Comparison of ENCODE assay signal across 11 cellular contexts in the genomic region with DNA sequence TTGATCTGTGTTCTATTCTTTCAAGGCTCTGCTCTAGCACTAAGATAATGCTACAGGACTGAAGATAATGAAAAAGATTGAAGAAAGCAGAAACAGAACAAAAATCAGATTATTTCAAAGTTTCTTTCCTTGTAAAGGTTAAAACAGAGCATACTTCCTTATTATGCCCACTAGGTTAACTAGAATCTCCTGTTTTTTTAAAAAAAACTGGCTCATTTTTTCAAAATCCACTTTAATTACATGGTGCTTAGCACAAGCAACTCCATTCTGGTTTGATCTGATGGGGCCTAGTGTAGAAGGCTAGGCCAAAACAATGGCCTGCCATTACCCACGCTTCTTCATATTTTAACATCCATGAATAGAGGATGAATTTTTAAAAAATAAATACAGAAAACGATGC. TPM values are rescaled to one million over a fixed set of nuclear protein-coding genes. Genes with fewer than 3 reads are reported as not detected.
DNase-seq lines count a peak whose midpoint lies in the region; ATAC-seq, FAIRE-seq and TF ChIP-seq lines count a peak whose summit lies in the region.
"Had no signal": no experiment of that assay in that cellular context is flagged by ENCODE, and none has a peak within 500 bp of the region (broad histone marks: within the 10 kb centered on the region; RNA-seq: fewer than 3 reads in every experiment).

No MANE protein-coding gene starts in this region.

- H4K5ac ChIP-seq in IMR-90 (ENCODE audit: low read depth, low read length) = peak overlapping the region; percentile 39; the same call in 1 of the 2 replicates

- no TSS peak for BruUV-seq in IMR-90 (replicated peaks; lab: Mats Ljungman, UMichigan)
- no TSS peak for BruUV-seq in GM12878 (replicated peaks; lab: Mats Ljungman, UMichigan)

- intact Hi-C loops in IMR-90 (cut with micrococcal nuclease) = no loop called here
- intact Hi-C loops in GM12878 (cut with micrococcal nuclease; ENCODE audit: unreplicated experiment) = loop anchor here (5.0 kb wide), 1 partner anchor 645 kb away; no protein-coding TSS in a partner anchor

- H3K79me1 ChIP-seq in IMR-90 (ENCODE audit: low read depth in 1 of 2, low read length in 2 of 2) = peaks cover 5 to 31% of the 10 kb centered on the region in 2 experiments

- H3K14ac ChIP-seq in IMR-90 (replicated peaks; ENCODE audit: low read depth, low read length) = no peak overlapping the region

- H4K20me1 ChIP-seq in IMR-90 (ENCODE audit: insufficient read depth, low read length) = no peaks in the 10 kb centered on the region
- H4K20me1 ChIP-seq in GM12878 (ENCODE audit: control insufficient read depth, insufficient read depth) = no peaks in the 10 kb centered on the region

- ATAC-seq in IMR-90 (ENCODE audit: low read depth) (no peak), GM12878 (no peak), GM18870 (IDR thresholded peaks at IDR 0.05; ENCODE audit: unreplicated experiment) (no peak), GM19467 (IDR thresholded peaks at IDR 0.05; ENCODE audit: unreplicated experiment) (no peak)
- ATAC-seq in naive thymus-derived CD8-positive, alpha-beta T cell = no peak

- RAD21 ChIA-PET in GM12878 (lab: Charles Lee; ENCODE audit: unreplicated experiment) = interaction anchor here (1.5 to 1.7 kb wide), 2 partner anchors 156 to 158 kb away, joined by 7 to 9 read pairs; no protein-coding TSS in a partner anchor

- no peak overlapping the region for H4K91ac ChIP-seq in IMR-90 (ENCODE audit: insufficient read depth, low read depth, low read length)

- H3K4ac ChIP-seq in IMR-90 (ENCODE audit: low read depth, low read length) = no peak overlapping the region

- peak overlapping the region; percentile 84 for H3K4me3 ChIP-seq in CD8-positive, alpha-beta memory T cell (ENCODE audit: low read length)
- H3K4me3 ChIP-seq in IMR-90 (ENCODE audit: insufficient read depth, low read depth, low read length) = no peak overlapping the region
- H3K4me3 ChIP-seq in GM12878 = peak overlapping the region; percentile 77

- POLR2A ChIA-PET in CD8-positive, alpha-beta memory T cell (lab: Charles Lee) = no interaction called here
- POLR2A ChIA-PET in IMR-90 (lab: Charles Lee; ENCODE audit: unreplicated experiment) (no interaction called here), GM12878 (lab: Charles Lee) (interaction anchor here (1.5 to 3.3 kb wide), 2 partner anchors 126 to 158 kb away, joined by 5 to 18 read pairs; a partner anchor contains a TSS)
- POLR2A ChIA-PET in naive thymus-derived CD8-positive, alpha-beta T cell (lab: Charles Lee) = no interaction called here

- H3K9me1 ChIP-seq in IMR-90 (ENCODE audit: insufficient read depth, low read length) = no peaks in the 10 kb centered on the region

- no peak for TF ChIP-seq EP300 in GM12878 (IDR thresholded peaks at IDR 0.05; ENCODE audit: borderline replicate concordance in 1 of 2, control insufficient read depth in 1 of 2, low read depth in 2 of 2, low read length in 2 of 2)

- CTCF ChIA-PET in CD8-positive, alpha-beta memory T cell (lab: Charles Lee) = interaction anchor here (1.5 kb wide), 1 partner anchor 46 kb away, joined by 4 read pairs; no protein-coding TSS in a partner anchor
- CTCF ChIA-PET in IMR-90 (lab: Yijun Ruan, JAX) (no interaction called here), GM12878 (lab: Yijun Ruan, JAX) (interaction anchor here (1.0 to 3.5 kb wide), 8 partner anchors 9 to 158 kb away, joined by 3 to 18 read pairs (median 4); a partner anchor contains a TSS)

- TF ChIP-seq CTCF in IMR-90 (conservative IDR thresholded peaks at IDR 0.05; ENCODE audit: low read depth, low read length) (no peak), GM12878 (IDR thresholded peaks at IDR 0.05 in 2 of 3, conservative IDR thresholded peaks at IDR 0.05 in 1 of 3; ENCODE audit: control insufficient read depth in 2 of 3, extremely low read depth in 1 of 3, insufficient read depth in 1 of 3, low read depth in 3 of 3, low read length in 3 of 3) (no peak)

- no peak overlapping the region for H3K18ac ChIP-seq in IMR-90 (ENCODE audit: low read depth, low read length)

- dilution Hi-C loops in IMR-90 (cut with HindIII; ENCODE audit: low sequenced_read_pairs, unreplicated experiment) = no loop called here

- SMC1A ChIA-PET in GM12878 (lab: Charles Lee; ENCODE audit: uncharacterized antibody, unreplicated experiment) = interaction anchor here (1.1 to 5.1 kb wide), 8 partner anchors 12 to 158 kb away, joined by 3 to 33 read pairs (median 8); a partner anchor contains a TSS

- H2AK5ac ChIP-seq in IMR-90 (ENCODE audit: low read depth, low read length) = no peak overlapping the region

- H2AFZ ChIP-seq in IMR-90 (replicated peaks; ENCODE audit: low read length, poor library complexity) (no peak overlapping the region), GM12878 (ENCODE audit: control insufficient read depth, low read depth, low read length) (no peak overlapping the region)

- no peak overlapping the region for H2BK5ac ChIP-seq in IMR-90 (ENCODE audit: low read depth, low read length, poor library complexity, severe bottlenecking)

- in situ Hi-C loops in IMR-90 (cut with MboI; ENCODE audit: low sequenced_read_pairs) = no loop called here
- in situ Hi-C loops in GM12878 (cut with MboI) = loop anchor here (10.0 kb wide), 1 partner anchor 643 kb away; no protein-coding TSS in a partner anchor

- peak overlapping the region; percentile 43 for H3K4me2 ChIP-seq in IMR-90 (ENCODE audit: low read depth, low read length)
- H3K4me2 ChIP-seq in GM12878 (ENCODE audit: control insufficient read depth, insufficient read depth) = peak overlapping the region; percentile 60

- H3K9ac ChIP-seq in IMR-90 (ENCODE audit: low read depth, low read length) = no peak overlapping the region
- H3K9ac ChIP-seq in GM12878 (ENCODE audit: control insufficient read depth, insufficient read depth, low read length) = peak overlapping the region; percentile 98; the same call in 1 of the 2 replicates

- H2BK20ac ChIP-seq in IMR-90 (ENCODE audit: low read depth, low read length) = no peak overlapping the region

- FAIRE-seq in GM12878 (lab: Jason Lieb, UNC) = no peak
- FAIRE-seq: colon had no signal

- H3K4me1 ChIP-seq in CD8-positive, alpha-beta memory T cell (ENCODE audit: insufficient read depth, low read length) = peaks cover 35% of the 10 kb centered on the region
- peaks cover 6% of the 10 kb centered on the region; the same call in 1 of the 2 replicates for H3K4me1 ChIP-seq in IMR-90 (ENCODE audit: control insufficient read depth, insufficient read depth, low read length)
- no peaks in the 10 kb centered on the region for H3K4me1 ChIP-seq in GM12878 (ENCODE audit: control insufficient read depth, insufficient read depth, low read length)

- no peaks in the 10 kb centered on the region for H3K36me3 ChIP-seq in CD8-positive, alpha-beta memory T cell (ENCODE audit: insufficient read depth, low read length)
- H3K36me3 ChIP-seq in IMR-90 (ENCODE audit: control insufficient read depth, insufficient read depth, low read length) (no peaks in the 10 kb centered on the region), GM12878 (ENCODE audit: control insufficient read depth in 2 of 2, insufficient read depth in 2 of 2, low read length in 1 of 2) (peaks cover 0 to 12% of the 10 kb centered on the region in 2 experiments; a peak in 1 of 4 replicates)

- H3K27me3 Mint-ChIP-seq in CD8-positive, alpha-beta memory T cell = no peaks in the 10 kb centered on the region
- H3K27me3 Mint-ChIP-seq in naive thymus-derived CD8-positive, alpha-beta T cell = no peaks in the 10 kb centered on the region

- H3K4me3 Mint-ChIP-seq in CD8-positive, alpha-beta memory T cell = peak overlapping the region; percentile 96 to 99 (median 97)
- peak overlapping the region; percentile 31 to 99 (median 98) for H3K4me3 Mint-ChIP-seq in naive thymus-derived CD8-positive, alpha-beta T cell

- no peak overlapping the region for H2AK9ac ChIP-seq in IMR-90 (replicated peaks; ENCODE audit: low read depth, low read length, poor library complexity)

- peak overlapping the region in 7 of 8 donors; percentile 74 to 99 (median 98) for H3K27ac Mint-ChIP-seq in CD8-positive, alpha-beta memory T cell
- peak overlapping the region in 9 of 10 donors; percentile 96 to 99 (median 97) for H3K27ac Mint-ChIP-seq in naive thymus-derived CD8-positive, alpha-beta T cell

- no peaks in the 10 kb centered on the region for H3K27me3 ChIP-seq in CD8-positive, alpha-beta memory T cell (ENCODE audit: insufficient read depth, low read length, poor library complexity, severe bottlenecking)
- H3K27me3 ChIP-seq in IMR-90 (ENCODE audit: control insufficient read depth, insufficient read depth, low read length) (no peaks in the 10 kb centered on the region), GM12878 (replicated peaks in 1 of 2; ENCODE audit: control insufficient read depth in 2 of 2, insufficient read depth in 2 of 2, low read length in 1 of 2) (no peaks in the 10 kb centered on the region)

- peaks cover 55 to 81% (median 79%) of the 10 kb centered on the region in 3 donors for H3K4me1 Mint-ChIP-seq in CD8-positive, alpha-beta memory T cell
- H3K4me1 Mint-ChIP-seq in naive thymus-derived CD8-positive, alpha-beta T cell = peaks cover 29 to 77% (median 74%) of the 10 kb centered on the region in 4 donors

- peak overlapping the region; percentile 47 to 58 for H4K8ac ChIP-seq in IMR-90 (ENCODE audit: low read depth in 2 of 2, low read length in 2 of 2)

- no peak overlapping the region for H2BK15ac ChIP-seq in IMR-90 (ENCODE audit: low read depth, low read length)

- no peak for TF ChIP-seq RAD21 in IMR-90 (IDR thresholded peaks at IDR 0.05; ENCODE audit: low read length)
- no peak for TF ChIP-seq RAD21 in GM12878 (IDR thresholded peaks at IDR 0.05; ENCODE audit: insufficient read depth, low read depth, low read length)

- peaks cover 7 to 29% (median 15%) of the 10 kb centered on the region in 3 donors for H3K36me3 Mint-ChIP-seq in CD8-positive, alpha-beta memory T cell
- H3K36me3 Mint-ChIP-seq in naive thymus-derived CD8-positive, alpha-beta T cell = peaks cover 20 to 34% (median 31%) of the 10 kb centered on the region in 3 donors

- H3K9me3 Mint-ChIP-seq in CD8-positive, alpha-beta memory T cell = peaks cover 0 to 5% (median 4%) of the 10 kb centered on the region in 5 donors
- peaks cover 0 to 18% (median 11%) of the 10 kb centered on the region in 9 donors for H3K9me3 Mint-ChIP-seq in naive thymus-derived CD8-positive, alpha-beta T cell

- H3K23ac ChIP-seq in IMR-90 (ENCODE audit: low read depth, low read length) = no peak overlapping the region

- H3K27ac ChIP-seq in CD8-positive, alpha-beta memory T cell (ENCODE audit: low read depth, low read length) = peak overlapping the region; percentile 89
- H3K27ac ChIP-seq in IMR-90 (ENCODE audit: insufficient read depth, low read length) (no peak overlapping the region), GM12878 (ENCODE audit: control insufficient read depth, insufficient read depth) (peak overlapping the region; percentile 90; the same call in 1 of the 2 replicates)

- no peaks in the 10 kb centered on the region for H3K9me3 ChIP-seq in CD8-positive, alpha-beta memory T cell (ENCODE audit: low read length)
- H3K9me3 ChIP-seq in IMR-90 (ENCODE audit: control insufficient read depth, insufficient read depth, low read length) (no peaks in the 10 kb centered on the region), GM12878 (replicated peaks; ENCODE audit: control insufficient read depth, insufficient read depth, low read length) (peaks cover 18% of the 10 kb centered on the region)

- WGBS in IMR-90 (ENCODE audit: extremely low coverage in 2 of 2, insufficient read length in 1 of 2), 2 experiments = no CpG with 5 or more reads among the region's 2 CpGs
- WGBS in GM12878 (ENCODE audit: insufficient coverage, insufficient replicate concordance, low lambda C conversion rate, missing lambda C conversion rate) = 69% methylated on average over 2 of the region's 2 CpGs

- H2BK120ac ChIP-seq in IMR-90 (ENCODE audit: low read depth, low read length) = no peak overlapping the region

- DNase-seq in CD8-positive, alpha-beta memory T cell = no peak
- DNase-seq in IMR-90 = no peak
- DNase-seq in GM12878 (ENCODE audit: low read depth, low spot score) = no peak
- no peak for DNase-seq in naive thymus-derived CD8-positive, alpha-beta T cell
- DNase-seq in occipital lobe (lab: John Stamatoyannopoulos, UW) = no peak
- DNase-seq in GDM1 (lab: John Stamatoyannopoulos, UW) = no peak
- DNase-seq: midbrain, NCI-H1436 had no signal

- H3K79me2 ChIP-seq in GM12878 (ENCODE audit: control insufficient read depth, insufficient read depth, low read length) = peaks cover 78% of the 10 kb centered on the region

- H3K56ac ChIP-seq in IMR-90 (ENCODE audit: extremely low read depth, insufficient read depth, low read length) = no peak overlapping the region

- TF ChIP-seq POLR2A in IMR-90 (IDR thresholded peaks at IDR 0.05; ENCODE audit: low read depth, low read length) (no peak), GM12878 (IDR thresholded peaks at IDR 0.05; ENCODE audit: low read depth, low read length) (no peak)

RNA-seq across cellular contexts. Expression of a gene that starts 1.2 kb away (rescaled TPM):
- 10 to 100 TPM; 69.6 to 71.6 TPM for total RNA-seq in CD8-positive, alpha-beta memory T cell
- 23.3 TPM for polyA plus RNA-seq in CD8-positive, alpha-beta memory T cell
- 268 and 454 TPM in 2 replicates for total RNA-seq in IMR-90 (2012; rRNA removed)
- polyA plus RNA-seq in IMR-90 (2012; rRNA removed) = 26.8 and 29.2 TPM in 2 replicates
- polyA plus RNA-seq in IMR-90 (2012; cell fraction: cytosol; rRNA removed) = 8.9 and 10.6 TPM in 2 replicates
- 9.2 and 38.5 TPM in 2 replicates for polyA plus RNA-seq in IMR-90 (2012; cell fraction: nucleus; rRNA removed; ENCODE audit: low replicate concordance)
- total RNA-seq in GM12878 (2013; cell fraction: nucleolus; rRNA removed) = 270 and 447 TPM in 2 replicates
- 25.9 and 38.2 TPM in 2 replicates for total RNA-seq in GM12878 (2014; rRNA removed)
- 55.8 and 56.6 TPM in 2 replicates for total RNA-seq in GM12878 (2014; rRNA removed; fragmentation: Illumina TruSeq; extraction: Trizol)
- total RNA-seq in GM12878 (2021) = 66.3 and 68.5 TPM in 2 replicates
- polyA plus RNA-seq in GM12878 (2011; ENCODE audit: low read depth) = 5.7 TPM
- polyA plus RNA-seq in GM12878 (2011; rRNA removed) = 70.6 and 106 TPM in 2 replicates
- polyA plus RNA-seq in GM12878 (2011; cell fraction: cytosol; rRNA removed) = 26.8 and 37.6 TPM in 2 replicates
- 98.5 and 99.7 TPM in 2 replicates for polyA plus RNA-seq in GM12878 (2011; cell fraction: nucleus; rRNA removed)
- 13.0 and 19.8 TPM in 2 replicates for polyA plus RNA-seq in GM12878 (2012)
- polyA plus RNA-seq in GM12878 (2014; fragmentation: Illumina TruSeq; extraction: Trizol) = 35.1 and 57.6 TPM in 2 replicates
- polyA plus RNA-seq in GM12878 (2014; fragmentation: Nextera tagmentation; extraction: Ambion mirVana) = 10 to 100 TPM in 1 of 2 experiments, 1 to 10 TPM in 1; 7.9 to 15.3 TPM
- polyA plus RNA-seq in GM12878 (2014; rRNA removed) = 19.8 and 25.8 TPM in 2 replicates
- polyA plus RNA-seq in GM12878 (2016; fragmentation: Nextera tagmentation; extraction: Ambion mirVana) = 10 to 100 TPM; 34.4 to 36.4 TPM
- polyA minus RNA-seq in GM12878 (2011; rRNA and poly(A)+ RNA removed) = 124 and 221 TPM in 2 replicates
- 61.5 and 75.8 TPM in 2 replicates for polyA minus RNA-seq in GM12878 (2011; cell fraction: cytosol; rRNA and poly(A)+ RNA removed)
- 49.4 and 63.1 TPM in 2 replicates for polyA minus RNA-seq in GM12878 (2011; cell fraction: nucleus; rRNA and poly(A)+ RNA removed)
- total RNA-seq in naive thymus-derived CD8-positive, alpha-beta T cell = 10 to 100 TPM; 46.4 to 52.9 TPM
- 10 to 100 TPM; 18.2 to 19.5 (median 18.5) TPM for polyA plus RNA-seq in naive thymus-derived CD8-positive, alpha-beta T cell
- 127 TPM for total RNA-seq in occipital lobe

RNA-seq across cellular contexts. Expression of a gene that starts 52.0 kb away (rescaled TPM):
- total RNA-seq in CD8-positive, alpha-beta memory T cell = not detected
- polyA plus RNA-seq in CD8-positive, alpha-beta memory T cell = not detected
- not detected in 2 replicates for total RNA-seq in IMR-90 (2012; rRNA removed)
- not detected in 2 replicates for polyA plus RNA-seq in IMR-90 (2012; rRNA removed)
- polyA plus RNA-seq in IMR-90 (2012; cell fraction: cytosol; rRNA removed) = not detected in 2 replicates
- polyA plus RNA-seq in IMR-90 (2012; cell fraction: nucleus; rRNA removed; ENCODE audit: low replicate concordance) = not detected in 2 replicates
- not detected in 2 replicates for total RNA-seq in GM12878 (2013; cell fraction: nucleolus; rRNA removed)
- total RNA-seq in GM12878 (2014; rRNA removed) = not detected in 2 replicates
- not detected in 2 replicates for total RNA-seq in GM12878 (2014; rRNA removed; fragmentation: Illumina TruSeq; extraction: Trizol)
- total RNA-seq in GM12878 (2021) = not detected in 2 replicates
- not detected for polyA plus RNA-seq in GM12878 (2011; ENCODE audit: low read depth)
- polyA plus RNA-seq in GM12878 (2011; rRNA removed) = not detected in 2 replicates
- polyA plus RNA-seq in GM12878 (2011; cell fraction: cytosol; rRNA removed) = not detected in 2 replicates
- polyA plus RNA-seq in GM12878 (2011; cell fraction: nucleus; rRNA removed) = not detected in 2 replicates
- polyA plus RNA-seq in GM12878 (2012) = 0.12 and 0.15 TPM in 2 replicates
- polyA plus RNA-seq in GM12878 (2014; fragmentation: Illumina TruSeq; extraction: Trizol) = not detected in 2 replicates
- under 1 TPM; 0.02 to 0.08 TPM for polyA plus RNA-seq in GM12878 (2014; fragmentation: Nextera tagmentation; extraction: Ambion mirVana)
- polyA plus RNA-seq in GM12878 (2014; rRNA removed) = not detected in 2 replicates
- polyA plus RNA-seq in GM12878 (2016; fragmentation: Nextera tagmentation; extraction: Ambion mirVana) = under 1 TPM in 1 of 2 experiments, not detected in 1; 0.12 TPM
- not detected in 2 replicates for polyA minus RNA-seq in GM12878 (2011; rRNA and poly(A)+ RNA removed)
- not detected in 2 replicates for polyA minus RNA-seq in GM12878 (2011; cell fraction: cytosol; rRNA and poly(A)+ RNA removed)
- polyA minus RNA-seq in GM12878 (2011; cell fraction: nucleus; rRNA and poly(A)+ RNA removed) = not detected in 2 replicates
- not detected for total RNA-seq in naive thymus-derived CD8-positive, alpha-beta T cell
- polyA plus RNA-seq in naive thymus-derived CD8-positive, alpha-beta T cell = not detected
- total RNA-seq in occipital lobe = not detected
